In genomic region chr11:119787074-119787461, GRCh38 we compare ENCODE assay signal across 2 cellular contexts.
TF ChIP-seq lines count a peak whose summit lies in the region.

No MANE protein-coding gene starts in this region.

TF ChIP-seq in IMR-90, 13 proteins besides CTCF, POLR2A, EP300 and RAD21:
- TF ChIP-seq ELK1 (IDR thresholded peaks at IDR 0.05; ENCODE audit: borderline replicate concordance, low read depth, low read length) (no peak), FOS (IDR thresholded peaks at IDR 0.05; ENCODE audit: low read depth, low read length) (no peak), CEBPB (IDR thresholded peaks at IDR 0.05; ENCODE audit: low read depth, low read length) (no peak), CHD1 (IDR thresholded peaks at IDR 0.05; ENCODE audit: low read depth, low read length) (no peak), RCOR1 (IDR thresholded peaks at IDR 0.05; ENCODE audit: insufficient replicate concordance, low read length) (no peak), BHLHE40 (IDR thresholded peaks at IDR 0.05; ENCODE audit: low read depth, low read length) (no peak), NFE2L2 (IDR thresholded peaks at IDR 0.05; ENCODE audit: low read depth, low read length) (no peak), MXI1 (IDR thresholded peaks at IDR 0.05; ENCODE audit: borderline replicate concordance, low read depth, low read length) (no peak), MAZ (IDR thresholded peaks at IDR 0.05; ENCODE audit: borderline replicate concordance, low read depth, low read length) (no peak), SMC3 (IDR thresholded peaks at IDR 0.05; ENCODE audit: low read depth, low read length) (no peak), RFX5 (IDR thresholded peaks at IDR 0.05; ENCODE audit: low read depth, low read length) (no peak)

TF ChIP-seq in GM12878, 131 proteins besides CTCF, POLR2A, EP300 and RAD21:
- TF ChIP-seq NFIC (IDR thresholded peaks at IDR 0.05; ENCODE audit: low read depth, low read length), result no peak
- no peak for TF ChIP-seq IKZF1 (conservative IDR thresholded peaks at IDR 0.05)
- no peak for TF ChIP-seq NBN (IDR thresholded peaks at IDR 0.05)
- TF ChIP-seq ZNF384 (IDR thresholded peaks at IDR 0.05; ENCODE audit: borderline replicate concordance, low read depth, low read length), result no peak
